ENCODE assay signal across 18 cellular contexts in the genomic region with DNA sequence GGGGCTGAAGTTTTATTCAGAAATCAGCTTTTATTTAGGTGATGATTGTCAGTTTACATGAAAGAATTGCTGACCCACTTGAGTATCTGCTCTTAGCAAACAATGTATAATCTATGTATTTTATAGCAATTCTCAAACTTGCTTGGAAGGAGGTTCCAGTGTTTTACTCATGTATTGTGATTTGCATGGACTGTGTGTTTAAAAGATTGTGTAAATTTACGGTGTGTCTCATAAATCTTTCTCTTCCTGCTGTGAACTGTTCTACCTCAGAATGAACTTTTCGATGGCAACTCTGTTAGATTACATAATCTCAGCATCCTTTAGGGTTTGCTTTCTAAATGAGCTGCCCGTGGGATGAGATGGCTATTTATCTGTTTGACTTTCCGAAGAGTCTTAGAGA.
DNase-seq lines count a peak whose midpoint lies in the region; ATAC-seq, FAIRE-seq and TF ChIP-seq lines count a peak whose summit lies in the region.
"Had no signal": no experiment of that assay in that cellular context is flagged by ENCODE, and none has a peak within 500 bp of the region (broad histone marks: within the 10 kb centered on the region; RNA-seq: fewer than 3 reads in every experiment).

No MANE protein-coding gene starts in this region.

- H3K36me3 ChIP-seq in OCI-LY3 (replicated peaks; ENCODE audit: low read depth, low read length), result peaks cover 44% of the 10 kb centered on the region

- no peak for ATAC-seq in A549
- ATAC-seq in memory B cell (ENCODE audit: low read depth), result no peak
- no peak for ATAC-seq in HG02623 (IDR thresholded peaks at IDR 0.05; ENCODE audit: unreplicated experiment)
- no peak for ATAC-seq in HG02678 (IDR thresholded peaks at IDR 0.05; ENCODE audit: unreplicated experiment)

- DNase-seq in A549 (ENCODE audit: low read depth in 1 of 2, low spot score in 1 of 2) (no peak), H54 (ENCODE audit: insufficient read length, low spot score) (no peak), memory B cell (ENCODE audit: low spot score in 2 of 2) (no peak), inferior parietal cortex (ENCODE audit: extremely low spot score) (no peak), NCI-H1105 treated with DMSO at 0.1 percent for 48 hours (lab: John Stamatoyannopoulos, UW) (no peak)
- DNase-seq: C1 segment of cervical spinal cord, GF-D8, H9, KG1, NCI-H1048, NCI-H146, NCI-H2081 treated with DMSO at 0.1 percent for 48 hours, NCI-H524 treated with DMSO at 0.1 percent for 48 hours, PC-9 had no signal

- H3K9me3 ChIP-seq in A549 (no peaks in the 10 kb centered on the region), OCI-LY3 (ENCODE audit: insufficient read depth, low read length) (no peaks in the 10 kb centered on the region)
- H3K9me3 ChIP-seq: SJSA1 had no signal

- no peaks in the 10 kb centered on the region for H3K4me1 ChIP-seq in A549
- peaks cover 71% of the 10 kb centered on the region for H3K4me1 ChIP-seq in OCI-LY3 (ENCODE audit: low read length)
- H3K4me1 ChIP-seq: SJSA1 had no signal

- H3K9me3 Mint-ChIP-seq in memory B cell, result no peaks in the 10 kb centered on the region
- H3K9me3 Mint-ChIP-seq: H9 had no signal

- CTCF ChIA-PET in A549 (lab: Yijun Ruan, JAX), result interaction anchor here (1.1 kb wide), 1 partner anchor 31 kb away, joined by 4 read pairs; no protein-coding TSS in a partner anchor

- H4K20me1 ChIP-seq in OCI-LY3 (ENCODE audit: insufficient read depth, low read length), result no peaks in the 10 kb centered on the region

- H3K79me2 ChIP-seq in OCI-LY3 (ENCODE audit: low read length), result peaks cover 61% of the 10 kb centered on the region

- H3K36me3 Mint-ChIP-seq in memory B cell, result peaks cover 26% of the 10 kb centered on the region

- no peak for TF ChIP-seq POLR2A in A549 (IDR thresholded peaks at IDR 0.05; ENCODE audit: low read length)
- TF ChIP-seq POLR2A in H54 (IDR thresholded peaks at IDR 0.05; ENCODE audit: low read depth, low read length), result no peak

- POLR2A ChIA-PET in A549 (lab: Yijun Ruan, JAX), result no interaction called here

- WGBS in A549 (ENCODE audit: missing lambda C conversion rate), result 25% methylated on average over 4 of the region's 4 CpGs

- TF ChIP-seq CTCF in A549 (IDR thresholded peaks at IDR 0.05), result no peak
- no peak for TF ChIP-seq CTCF in OCI-LY3 (IDR thresholded peaks at IDR 0.05; ENCODE audit: low read depth, low read length)

- H3K27me3 ChIP-seq in OCI-LY3 (ENCODE audit: low read depth, low read length), result no peaks in the 10 kb centered on the region
- H3K27me3 ChIP-seq: SJSA1 had no signal

- FAIRE-seq in A549 (lab: Jason Lieb, UNC), result peak; percentile 13
- FAIRE-seq in H54 (lab: Jason Lieb, UNC), result peak; percentile 65

- no peak for TF ChIP-seq RAD21 in A549 (conservative IDR thresholded peaks at IDR 0.05 in 1 of 2, IDR thresholded peaks at IDR 0.05 in 1 of 2)

- peaks cover 2% of the 10 kb centered on the region for H3K4me1 Mint-ChIP-seq in memory B cell

- H2AFZ ChIP-seq in OCI-LY3 (ENCODE audit: low read depth, low read length), result no peak overlapping the region
- H2AFZ ChIP-seq: PC-9 had no signal

- H3K4me3 Mint-ChIP-seq in memory B cell, result no peak overlapping the region
- H3K4me3 Mint-ChIP-seq: H9 had no signal

- H3K4me2 ChIP-seq in A549 (no peak overlapping the region), OCI-LY3 (ENCODE audit: low read length) (peak overlapping the region; percentile 96)

- no peaks in the 10 kb centered on the region for H3K27me3 Mint-ChIP-seq in memory B cell

- peak overlapping the region; percentile 89 for H3K27ac Mint-ChIP-seq in memory B cell
- H3K27ac Mint-ChIP-seq: H9 had no signal

- H3K27ac ChIP-seq in A549 (no peak overlapping the region), OCI-LY3 (ENCODE audit: low read length) (peak overlapping the region; percentile 100)
- H3K27ac ChIP-seq: PC-9, SJSA1 had no signal

- TF ChIP-seq EP300 in A549 (IDR thresholded peaks at IDR 0.05), result no peak

- H3K9ac ChIP-seq in OCI-LY3 (ENCODE audit: low read length), result peak overlapping the region; percentile 93

- H3K4me3 ChIP-seq in A549 (no peak overlapping the region), OCI-LY3 (ENCODE audit: low read length) (peak overlapping the region; percentile 71)
- H3K4me3 ChIP-seq: PC-9, SJSA1 had no signal

TF ChIP-seq in A549, 52 proteins besides CTCF, POLR2A, EP300 and RAD21:
- TF ChIP-seq KDM1A (IDR thresholded peaks at IDR 0.05; ENCODE audit: low read depth), result no peak
- no peak for TF ChIP-seq SREBF2 (IDR thresholded peaks at IDR 0.05)
- no peak for TF ChIP-seq POLR2AphosphoS2 (conservative IDR thresholded peaks at IDR 0.05; ENCODE audit: low read length)
- TF ChIP-seq, protein P1, sequence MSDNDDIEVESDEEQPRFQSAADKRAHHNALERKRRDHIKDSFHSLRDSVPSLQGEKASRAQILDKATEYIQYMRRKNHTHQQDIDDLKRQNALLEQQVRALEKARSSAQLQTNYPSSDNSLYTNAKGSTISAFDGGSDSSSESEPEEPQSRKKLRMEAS (IDR thresholded peaks at IDR 0.05), result no peak
- no peak for TF ChIP-seq CBX8 (IDR thresholded peaks at IDR 0.05)
- no peak for TF ChIP-seq NPAS2 (CRISPR knock-in tag; IDR thresholded peaks at IDR 0.05; ENCODE audit: borderline replicate concordance)
- TF ChIP-seq, protein P2, sequence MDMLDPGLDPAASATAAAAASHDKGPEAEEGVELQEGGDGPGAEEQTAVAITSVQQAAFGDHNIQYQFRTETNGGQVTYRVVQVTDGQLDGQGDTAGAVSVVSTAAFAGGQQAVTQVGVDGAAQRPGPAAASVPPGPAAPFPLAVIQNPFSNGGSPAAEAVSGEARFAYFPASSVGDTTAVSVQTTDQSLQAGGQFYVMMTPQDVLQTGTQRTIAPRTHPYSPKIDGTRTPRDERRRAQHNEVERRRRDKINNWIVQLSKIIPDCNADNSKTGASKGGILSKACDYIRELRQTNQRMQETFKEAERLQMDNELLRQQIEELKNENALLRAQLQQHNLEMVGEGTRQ (IDR thresholded peaks at IDR 0.05), result no peak
- TF ChIP-seq MAZ (IDR thresholded peaks at IDR 0.05; ENCODE audit: borderline replicate concordance, low read depth, low read length), result no peak
- no peak for TF ChIP-seq EHF (CRISPR knock-in tag; IDR thresholded peaks at IDR 0.05)
- TF ChIP-seq HOXA7 (CRISPR knock-in tag; IDR thresholded peaks at IDR 0.05), result no peak
- TF ChIP-seq RFX5 (IDR thresholded peaks at IDR 0.05), result no peak
- no peak for TF ChIP-seq CHD4 (IDR thresholded peaks at IDR 0.05; ENCODE audit: borderline replicate concordance)
- no peak for TF ChIP-seq ZNF302 (CRISPR knock-in tag; IDR thresholded peaks at IDR 0.05)
- TF ChIP-seq, protein P3, sequence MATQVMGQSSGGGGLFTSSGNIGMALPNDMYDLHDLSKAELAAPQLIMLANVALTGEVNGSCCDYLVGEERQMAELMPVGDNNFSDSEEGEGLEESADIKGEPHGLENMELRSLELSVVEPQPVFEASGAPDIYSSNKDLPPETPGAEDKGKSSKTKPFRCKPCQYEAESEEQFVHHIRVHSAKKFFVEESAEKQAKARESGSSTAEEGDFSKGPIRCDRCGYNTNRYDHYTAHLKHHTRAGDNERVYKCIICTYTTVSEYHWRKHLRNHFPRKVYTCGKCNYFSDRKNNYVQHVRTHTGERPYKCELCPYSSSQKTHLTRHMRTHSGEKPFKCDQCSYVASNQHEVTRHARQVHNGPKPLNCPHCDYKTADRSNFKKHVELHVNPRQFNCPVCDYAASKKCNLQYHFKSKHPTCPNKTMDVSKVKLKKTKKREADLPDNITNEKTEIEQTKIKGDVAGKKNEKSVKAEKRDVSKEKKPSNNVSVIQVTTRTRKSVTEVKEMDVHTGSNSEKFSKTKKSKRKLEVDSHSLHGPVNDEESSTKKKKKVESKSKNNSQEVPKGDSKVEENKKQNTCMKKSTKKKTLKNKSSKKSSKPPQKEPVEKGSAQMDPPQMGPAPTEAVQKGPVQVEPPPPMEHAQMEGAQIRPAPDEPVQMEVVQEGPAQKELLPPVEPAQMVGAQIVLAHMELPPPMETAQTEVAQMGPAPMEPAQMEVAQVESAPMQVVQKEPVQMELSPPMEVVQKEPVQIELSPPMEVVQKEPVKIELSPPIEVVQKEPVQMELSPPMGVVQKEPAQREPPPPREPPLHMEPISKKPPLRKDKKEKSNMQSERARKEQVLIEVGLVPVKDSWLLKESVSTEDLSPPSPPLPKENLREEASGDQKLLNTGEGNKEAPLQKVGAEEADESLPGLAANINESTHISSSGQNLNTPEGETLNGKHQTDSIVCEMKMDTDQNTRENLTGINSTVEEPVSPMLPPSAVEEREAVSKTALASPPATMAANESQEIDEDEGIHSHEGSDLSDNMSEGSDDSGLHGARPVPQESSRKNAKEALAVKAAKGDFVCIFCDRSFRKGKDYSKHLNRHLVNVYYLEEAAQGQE (IDR thresholded peaks at IDR 0.05), result no peak
- TF ChIP-seq, protein P4, sequence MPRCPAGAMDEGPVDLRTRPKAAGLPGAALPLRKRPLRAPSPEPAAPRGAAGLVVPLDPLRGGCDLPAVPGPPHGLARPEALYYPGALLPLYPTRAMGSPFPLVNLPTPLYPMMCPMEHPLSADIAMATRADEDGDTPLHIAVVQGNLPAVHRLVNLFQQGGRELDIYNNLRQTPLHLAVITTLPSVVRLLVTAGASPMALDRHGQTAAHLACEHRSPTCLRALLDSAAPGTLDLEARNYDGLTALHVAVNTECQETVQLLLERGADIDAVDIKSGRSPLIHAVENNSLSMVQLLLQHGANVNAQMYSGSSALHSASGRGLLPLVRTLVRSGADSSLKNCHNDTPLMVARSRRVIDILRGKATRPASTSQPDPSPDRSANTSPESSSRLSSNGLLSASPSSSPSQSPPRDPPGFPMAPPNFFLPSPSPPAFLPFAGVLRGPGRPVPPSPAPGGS (IDR thresholded peaks at IDR 0.05), result no peak
